Comparison of ENCODE assay signal across 1 cellular context in the genomic region with DNA sequence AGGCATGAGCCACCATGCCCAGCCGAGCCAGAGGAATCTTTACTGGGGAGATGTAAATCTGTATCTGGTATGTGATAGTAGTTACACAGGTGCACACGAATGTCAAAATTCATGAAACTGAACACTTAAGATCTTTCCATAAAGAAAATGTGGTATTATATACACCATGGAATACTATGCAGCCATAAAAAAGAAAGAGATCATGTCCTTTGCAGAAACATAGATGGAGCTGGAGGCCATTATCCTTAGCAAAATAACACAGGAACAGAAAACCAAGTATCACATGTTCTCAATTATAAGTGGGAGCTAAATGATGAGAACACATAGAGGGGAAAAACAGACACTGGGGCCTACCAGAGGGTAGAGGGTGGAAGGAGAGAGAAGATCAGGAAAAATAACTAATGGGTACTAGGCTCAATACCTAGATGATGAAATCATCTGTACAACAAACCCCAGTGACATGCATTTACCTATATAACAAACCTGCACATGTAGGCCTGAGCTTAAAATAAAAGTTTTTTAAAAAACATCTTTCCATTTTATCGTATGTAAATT.
TF ChIP-seq lines count a peak whose summit lies in the region.

No MANE protein-coding gene starts in this region.

TF ChIP-seq in SK-N-SH, 30 proteins besides CTCF, POLR2A, EP300 and RAD21 (continued from another document):
- TF ChIP-seq, protein P1, sequence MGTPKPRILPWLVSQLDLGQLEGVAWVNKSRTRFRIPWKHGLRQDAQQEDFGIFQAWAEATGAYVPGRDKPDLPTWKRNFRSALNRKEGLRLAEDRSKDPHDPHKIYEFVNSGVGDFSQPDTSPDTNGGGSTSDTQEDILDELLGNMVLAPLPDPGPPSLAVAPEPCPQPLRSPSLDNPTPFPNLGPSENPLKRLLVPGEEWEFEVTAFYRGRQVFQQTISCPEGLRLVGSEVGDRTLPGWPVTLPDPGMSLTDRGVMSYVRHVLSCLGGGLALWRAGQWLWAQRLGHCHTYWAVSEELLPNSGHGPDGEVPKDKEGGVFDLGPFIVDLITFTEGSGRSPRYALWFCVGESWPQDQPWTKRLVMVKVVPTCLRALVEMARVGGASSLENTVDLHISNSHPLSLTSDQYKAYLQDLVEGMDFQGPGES (IDR thresholded peaks at IDR 0.05; ENCODE audit: low read depth, low read length) = no peak
- no peak for TF ChIP-seq SIN3A (IDR thresholded peaks at IDR 0.05; ENCODE audit: borderline replicate concordance, low read depth, low read length)
- TF ChIP-seq, protein P2, sequence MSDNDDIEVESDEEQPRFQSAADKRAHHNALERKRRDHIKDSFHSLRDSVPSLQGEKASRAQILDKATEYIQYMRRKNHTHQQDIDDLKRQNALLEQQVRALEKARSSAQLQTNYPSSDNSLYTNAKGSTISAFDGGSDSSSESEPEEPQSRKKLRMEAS (IDR thresholded peaks at IDR 0.05; ENCODE audit: low read depth) = no peak
- no peak for TF ChIP-seq TEAD4 (IDR thresholded peaks at IDR 0.05; ENCODE audit: borderline replicate concordance, insufficient read depth)
- no peak for TF ChIP-seq NFIC (IDR thresholded peaks at IDR 0.05; ENCODE audit: borderline replicate concordance)
- no peak for TF ChIP-seq MXI1 (IDR thresholded peaks at IDR 0.05; ENCODE audit: low read depth, low read length)
- no peak for TF ChIP-seq RFX5 (IDR thresholded peaks at IDR 0.05; ENCODE audit: low read length)
- TF ChIP-seq, protein P3, sequence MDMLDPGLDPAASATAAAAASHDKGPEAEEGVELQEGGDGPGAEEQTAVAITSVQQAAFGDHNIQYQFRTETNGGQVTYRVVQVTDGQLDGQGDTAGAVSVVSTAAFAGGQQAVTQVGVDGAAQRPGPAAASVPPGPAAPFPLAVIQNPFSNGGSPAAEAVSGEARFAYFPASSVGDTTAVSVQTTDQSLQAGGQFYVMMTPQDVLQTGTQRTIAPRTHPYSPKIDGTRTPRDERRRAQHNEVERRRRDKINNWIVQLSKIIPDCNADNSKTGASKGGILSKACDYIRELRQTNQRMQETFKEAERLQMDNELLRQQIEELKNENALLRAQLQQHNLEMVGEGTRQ (IDR thresholded peaks at IDR 0.05; ENCODE audit: borderline replicate concordance, low read depth, low read length) = no peak
- no peak for TF ChIP-seq GABPA (IDR thresholded peaks at IDR 0.05; ENCODE audit: low read depth)
